ENCODE assay signal across 1 cellular context in genomic region chr11:36108812-36109498, GRCh38.
TF ChIP-seq lines count a peak whose summit lies in the region.

No MANE protein-coding gene starts in this region.

TF ChIP-seq in SK-N-SH treated with all-trans-retinoic acid at 6 μM for 48 hours, 23 proteins besides CTCF, POLR2A, EP300 and RAD21 (continued from another document):
- TF ChIP-seq TCF4 (CRISPR knock-in tag; IDR thresholded peaks at IDR 0.05; ENCODE audit: borderline replicate concordance) (no peak), ZNF565 (CRISPR knock-in tag; conservative IDR thresholded peaks at IDR 0.05; ENCODE audit: low read depth) (no peak), ARNTL (CRISPR knock-in tag; IDR thresholded peaks at IDR 0.05; ENCODE audit: borderline replicate concordance, low read depth) (no peak), SNAI2 (CRISPR knock-in tag; IDR thresholded peaks at IDR 0.05) (no peak), CSDC2 (CRISPR knock-in tag; IDR thresholded peaks at IDR 0.05) (no peak), ZC3H10 (CRISPR knock-in tag; IDR thresholded peaks at IDR 0.05) (no peak), POU6F1 (CRISPR knock-in tag; IDR thresholded peaks at IDR 0.05; ENCODE audit: borderline replicate concordance, low read depth) (no peak)
